ENCODE assay signal across 16 cellular contexts in genomic region chr17:73480740-73481139, GRCh38.
DNase-seq lines count a peak whose midpoint lies in the region; ATAC-seq and TF ChIP-seq lines count a peak whose summit lies in the region.
"Had no signal": no experiment of that assay in that cellular context is flagged by ENCODE, and none has a peak within 500 bp of the region (broad histone marks: within the 10 kb centered on the region; RNA-seq: fewer than 3 reads in every experiment).

No MANE protein-coding gene starts in this region.

- peaks cover 0 to 29% (median 3%) of the 10 kb centered on the region in 12 donors for H3K4me1 ChIP-seq in heart left ventricle

- H3K27ac Mint-ChIP-seq in stimulated activated effector memory CD8-positive, alpha-beta T cell treated with anti-CD3 and anti-CD28 coated beads, Interleukin-12 subunit alpha, Interleukin-12 subunit beta, amount 100 ng/mL, for 72 hours: no peak overlapping the region
- H3K27ac Mint-ChIP-seq in effector memory CD8-positive, alpha-beta T cell: no peak overlapping the region
- H3K27ac Mint-ChIP-seq: progenitor cell of endocrine pancreas had no signal

- H3K36me3 ChIP-seq in heart left ventricle: no peaks in the 10 kb centered on the region
- H3K36me3 ChIP-seq: tibial artery had no signal

- peak overlapping the region in 9 of 12 donors; percentile 7 to 81 (median 61) for H3K27ac ChIP-seq in heart left ventricle
- H3K27ac ChIP-seq: tibial artery had no signal

- peaks cover 0 to 7% (median 0%) of the 10 kb centered on the region in 9 donors for H3K27me3 ChIP-seq in heart left ventricle

- peaks cover 27 to 63% of the 10 kb centered on the region in 2 donors for H3K27me3 Mint-ChIP-seq in effector memory CD8-positive, alpha-beta T cell

- peak; percentile 4 for DNase-seq in OCI-M1 (lab: John Stamatoyannopoulos, UW)
- DNase-seq in heart left ventricle: peak in 4 of 5 donors; percentile 55 to 84 (median 68)
- no peak for DNase-seq in stimulated activated effector memory CD8-positive, alpha-beta T cell treated with anti-CD3 and anti-CD28 coated beads, Interleukin-12 subunit alpha, Interleukin-12 subunit beta, amount 100 ng/mL, for 72 hours (ENCODE audit: low spot score in 2 of 2)
- DNase-seq in effector memory CD8-positive, alpha-beta T cell: no peak
- DNase-seq: activated naive CD4-positive, alpha-beta T cell treated with anti-CD3 and anti-CD28 coated beads, Interleukin-2, amount 50 U/mL, for 16 hours; CD4-positive, alpha-beta memory T cell; EL; foreskin melanocyte; mucosa of descending colon; NCI-H2171 treated with DMSO at 0.1 percent for 48 hours; stimulated activated CD4-positive, alpha-beta T cell treated with anti-CD3 and anti-CD28 coated beads, Interleukin-15, amount 100 ng/mL, for 24 hours; tibial artery had no signal

- peaks cover 8% of the 10 kb centered on the region for H3K9me3 Mint-ChIP-seq in stimulated activated effector memory CD8-positive, alpha-beta T cell treated with anti-CD3 and anti-CD28 coated beads, Interleukin-12 subunit alpha, Interleukin-12 subunit beta, amount 100 ng/mL, for 72 hours
- peaks cover 3 to 9% of the 10 kb centered on the region in 2 donors for H3K9me3 Mint-ChIP-seq in effector memory CD8-positive, alpha-beta T cell

- WGBS in heart left ventricle, 4 donors: 23 to 33% (median 30%) methylated on average over 4 of the region's 4 CpGs

- intact Hi-C loops in heart left ventricle (cut with DNase I): loop anchor here in 6 of 10 donors (1.0 to 10.0 kb wide), 5 partner anchors 46 to 54 kb away; no protein-coding TSS in a partner anchor

- H3K36me3 Mint-ChIP-seq in stimulated activated effector memory CD8-positive, alpha-beta T cell treated with anti-CD3 and anti-CD28 coated beads, Interleukin-12 subunit alpha, Interleukin-12 subunit beta, amount 100 ng/mL, for 72 hours: no peaks in the 10 kb centered on the region
- no peaks in the 10 kb centered on the region for H3K36me3 Mint-ChIP-seq in effector memory CD8-positive, alpha-beta T cell (ENCODE audit: insufficient read depth)

- no peak for TF ChIP-seq CTCF in heart left ventricle (IDR thresholded peaks at IDR 0.05)

- no peak overlapping the region for H3K4me3 ChIP-seq in heart left ventricle
- H3K4me3 ChIP-seq: mucosa of descending colon, tibial artery had no signal

- H3K4me3 Mint-ChIP-seq in stimulated activated effector memory CD8-positive, alpha-beta T cell treated with anti-CD3 and anti-CD28 coated beads, Interleukin-12 subunit alpha, Interleukin-12 subunit beta, amount 100 ng/mL, for 72 hours: no peak overlapping the region
- H3K4me3 Mint-ChIP-seq in effector memory CD8-positive, alpha-beta T cell: no peak overlapping the region
- H3K4me3 Mint-ChIP-seq: CD4-positive, alpha-beta memory T cell had no signal

- ATAC-seq in HG02571 (IDR thresholded peaks at IDR 0.05; ENCODE audit: unreplicated experiment) (peak; percentile 53), heart left ventricle (peak; percentile 87 to 92 (median 88)), GM18502 (IDR thresholded peaks at IDR 0.05; ENCODE audit: poor library complexity, unreplicated experiment) (no peak), HG02642 (IDR thresholded peaks at IDR 0.05; ENCODE audit: poor library complexity, unreplicated experiment) (no peak)
- peak; percentile 45 for ATAC-seq in stimulated activated effector memory CD8-positive, alpha-beta T cell treated with anti-CD3 and anti-CD28 coated beads, Interleukin-12 subunit alpha, Interleukin-12 subunit beta, amount 100 ng/mL, for 72 hours
- ATAC-seq in effector memory CD8-positive, alpha-beta T cell (replicated peaks): no peak
- ATAC-seq: mucosa of descending colon had no signal

- H3K9me3 ChIP-seq in heart left ventricle: peaks cover 0 to 9% (median 2%) of the 10 kb centered on the region in 12 donors

- TF ChIP-seq POLR2A in heart left ventricle (IDR thresholded peaks at IDR 0.05): no peak

- no peaks in the 10 kb centered on the region for H3K4me1 Mint-ChIP-seq in stimulated activated effector memory CD8-positive, alpha-beta T cell treated with anti-CD3 and anti-CD28 coated beads, Interleukin-12 subunit alpha, Interleukin-12 subunit beta, amount 100 ng/mL, for 72 hours
- H3K4me1 Mint-ChIP-seq in effector memory CD8-positive, alpha-beta T cell (ENCODE audit: low read depth in 2 of 2): no peaks in the 10 kb centered on the region

Comparison
In these comparisons a context has a peak if more than half of its experiments do, and no peak if none do; other contexts are left out.
1. ATAC-seq: peak in HG02571 (single experiment), heart left ventricle (4 of 4) and stimulated activated effector memory CD8-positive, alpha-beta T cell treated with anti-CD3 and anti-CD28 coated beads, Interleukin-12 subunit alpha, Interleukin-12 subunit beta, amount 100 ng/mL, for 72 hours (single experiment); none in GM18502 (single experiment), effector memory CD8-positive, alpha-beta T cell (single experiment) and HG02642 (single experiment).
2. DNase-seq: peak in OCI-M1 (single experiment) and heart left ventricle (4 of 5); none in stimulated activated effector memory CD8-positive, alpha-beta T cell treated with anti-CD3 and anti-CD28 coated beads, Interleukin-12 subunit alpha, Interleukin-12 subunit beta, amount 100 ng/mL, for 72 hours (0 of 2) and effector memory CD8-positive, alpha-beta T cell (0 of 3).